1 cellular context compared by ENCODE assay signal in the genomic region with DNA sequence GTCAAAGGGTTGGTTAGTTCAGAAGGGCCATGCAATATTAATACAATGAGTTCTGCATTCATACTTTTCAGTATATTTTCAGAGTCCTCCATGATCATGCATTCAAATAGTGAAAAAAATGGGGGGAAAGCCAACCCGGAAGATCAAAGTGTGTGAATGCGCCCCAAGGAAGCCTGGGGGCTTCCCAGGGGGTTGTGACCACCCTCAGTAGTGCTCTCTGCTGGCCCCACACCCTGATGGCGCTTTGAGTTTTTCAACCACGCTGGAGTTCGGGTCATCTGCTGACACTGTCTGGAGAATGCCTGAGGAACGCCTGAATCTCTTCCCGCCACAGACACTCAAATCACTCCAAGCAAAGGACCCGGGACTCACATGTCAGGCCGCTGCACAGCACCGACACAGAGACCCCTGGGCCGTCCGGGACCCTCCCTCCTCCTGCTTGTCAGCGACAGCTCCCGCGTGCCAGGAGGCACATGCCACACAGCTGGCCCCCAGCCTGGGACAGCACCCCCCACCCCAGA.
TF ChIP-seq lines count a peak whose summit lies in the region.

No MANE protein-coding gene starts in this region.

TF ChIP-seq in HepG2, 621 proteins besides CTCF, POLR2A, EP300 and RAD21 (continued from another document and continues in another):
- TF ChIP-seq, protein P1, sequence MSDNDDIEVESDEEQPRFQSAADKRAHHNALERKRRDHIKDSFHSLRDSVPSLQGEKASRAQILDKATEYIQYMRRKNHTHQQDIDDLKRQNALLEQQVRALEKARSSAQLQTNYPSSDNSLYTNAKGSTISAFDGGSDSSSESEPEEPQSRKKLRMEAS (IDR thresholded peaks at IDR 0.05) = peak; percentile 40
- peak; percentile 79; the same call in 1 of the 2 replicates for TF ChIP-seq ZBTB7A (CRISPR knock-in tag; IDR thresholded peaks at IDR 0.05)
- TF ChIP-seq SP140L (CRISPR knock-in tag; IDR thresholded peaks at IDR 0.05; ENCODE audit: borderline replicate concordance) = no peak
- no peak for TF ChIP-seq ZNF121 (CRISPR knock-in tag; IDR thresholded peaks at IDR 0.05)
- peak; percentile 42; the same call in 1 of the 2 replicates for TF ChIP-seq BRD4 (CRISPR knock-in tag; IDR thresholded peaks at IDR 0.05)
- 0 out of 2 replicates have a peak, but pooled peaks have one; percentile 7 for TF ChIP-seq STAT6 (CRISPR knock-in tag; IDR thresholded peaks at IDR 0.05; ENCODE audit: borderline replicate concordance)
- no peak for TF ChIP-seq ZBTB40 (IDR thresholded peaks at IDR 0.05)
- no peak for TF ChIP-seq ZBTB40 (CRISPR knock-in tag; IDR thresholded peaks at IDR 0.05)
- no peak for TF ChIP-seq NR2C2 (CRISPR knock-in tag; IDR thresholded peaks at IDR 0.05; ENCODE audit: borderline replicate concordance)
- TF ChIP-seq NBN (conservative IDR thresholded peaks at IDR 0.05) = no peak
- 0 out of 2 replicates have a peak, but pooled peaks have one; percentile 29 for TF ChIP-seq HBP1 (CRISPR knock-in tag; IDR thresholded peaks at IDR 0.05; ENCODE audit: low read depth)
- 0 out of 2 replicates have a peak, but pooled peaks have one; percentile 20 for TF ChIP-seq ZNF280B (CRISPR knock-in tag; IDR thresholded peaks at IDR 0.05; ENCODE audit: borderline replicate concordance)
- TF ChIP-seq RFXANK (CRISPR knock-in tag; IDR thresholded peaks at IDR 0.05) = no peak
- peak; percentile 25 for TF ChIP-seq STAG1 (CRISPR knock-in tag; IDR thresholded peaks at IDR 0.05)
- no peak for TF ChIP-seq GABPA (IDR thresholded peaks at IDR 0.05; ENCODE audit: low read depth, low read length)
- TF ChIP-seq GABPA (CRISPR knock-in tag; IDR thresholded peaks at IDR 0.05; ENCODE audit: low read depth) = no peak
- TF ChIP-seq XRCC5 (optimal IDR thresholded peaks at IDR 0.05; ENCODE audit: low read length) = peak; percentile 8
- 0 out of 2 replicates have a peak, but pooled peaks have one; percentile 4 for TF ChIP-seq PRDM15 (CRISPR knock-in tag; IDR thresholded peaks at IDR 0.05)
- TF ChIP-seq TFDP2 (CRISPR knock-in tag; IDR thresholded peaks at IDR 0.05) = peak; percentile 39; the same call in 1 of the 2 replicates
- TF ChIP-seq ZNF75D (CRISPR knock-in tag; IDR thresholded peaks at IDR 0.05; ENCODE audit: borderline replicate concordance) = no peak
- TF ChIP-seq PATZ1 (CRISPR knock-in tag; IDR thresholded peaks at IDR 0.05) = peak; percentile 38; the same call in 1 of the 2 replicates
- TF ChIP-seq, protein P2, sequence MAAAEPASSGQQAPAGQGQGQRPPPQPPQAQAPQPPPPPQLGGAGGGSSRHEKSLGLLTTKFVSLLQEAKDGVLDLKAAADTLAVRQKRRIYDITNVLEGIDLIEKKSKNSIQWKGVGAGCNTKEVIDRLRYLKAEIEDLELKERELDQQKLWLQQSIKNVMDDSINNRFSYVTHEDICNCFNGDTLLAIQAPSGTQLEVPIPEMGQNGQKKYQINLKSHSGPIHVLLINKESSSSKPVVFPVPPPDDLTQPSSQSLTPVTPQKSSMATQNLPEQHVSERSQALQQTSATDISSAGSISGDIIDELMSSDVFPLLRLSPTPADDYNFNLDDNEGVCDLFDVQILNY (CRISPR knock-in tag; conservative IDR thresholded peaks at IDR 0.05) = peak; percentile 39; the same call in 1 of the 2 replicates
